8 cellular contexts compared by ENCODE assay signal in the genomic region with DNA sequence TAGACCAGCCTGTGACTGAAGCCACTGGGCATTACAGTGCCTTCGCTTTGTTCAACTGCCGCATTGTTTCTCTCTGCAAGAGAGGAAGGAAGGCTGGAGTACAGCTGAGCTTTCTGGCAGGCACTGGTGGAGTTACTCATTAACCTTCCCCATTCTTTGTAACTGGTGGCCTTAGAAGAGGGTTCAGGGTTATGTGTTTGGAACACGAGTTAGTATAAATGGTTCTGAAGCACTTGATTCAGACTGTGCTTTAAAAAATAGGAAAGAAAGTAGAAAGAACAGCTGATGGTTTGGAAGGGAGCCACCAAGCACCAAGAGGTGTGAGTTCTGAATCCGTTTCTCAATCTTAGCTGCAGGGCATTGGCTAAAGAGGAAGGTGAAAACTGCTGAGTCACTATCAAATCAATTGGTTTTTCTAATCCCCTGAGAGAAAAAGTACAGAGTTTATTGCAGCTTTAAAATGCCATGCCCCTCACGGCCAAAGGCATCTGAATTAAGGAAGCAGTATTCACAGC. TPM values are rescaled to one million over a fixed set of nuclear protein-coding genes. Genes with fewer than 3 reads are reported as not detected.
DNase-seq lines count a peak whose midpoint lies in the region; ATAC-seq and TF ChIP-seq lines count a peak whose summit lies in the region.

No MANE protein-coding gene starts in this region.

- no peak overlapping the region for H3K9ac ChIP-seq in SK-N-SH
- peak overlapping the region; percentile 2; the same call in 1 of the 2 replicates for H3K9ac ChIP-seq in PC-3 (ENCODE audit: low read length)
- peak overlapping the region; percentile 21 for H3K9ac ChIP-seq in endocrine pancreas (ENCODE audit: control insufficient read depth, insufficient read depth, low read length)

- H3K36me3 Mint-ChIP-seq in T-helper 2 cell treated with Interferon-gamma antibody and Interleukin-4, amounts not matched to agents 5 μg/mL and 100 μg/mL, for 36 hours (ENCODE audit: low read depth): no peaks in the 10 kb centered on the region

- TF ChIP-seq CTCF in SK-N-SH (IDR thresholded peaks at IDR 0.05) (no peak), PC-3 (conservative IDR thresholded peaks at IDR 0.05; ENCODE audit: low read depth, low read length) (no peak)

- H3K4me3 Mint-ChIP-seq in T-helper 2 cell treated with Interferon-gamma antibody and Interleukin-4, amounts not matched to agents 5 μg/mL and 100 μg/mL, for 36 hours: no peak overlapping the region

- peaks cover 2% of the 10 kb centered on the region for H3K27me3 Mint-ChIP-seq in T-helper 2 cell treated with Interferon-gamma antibody and Interleukin-4, amounts not matched to agents 5 μg/mL and 100 μg/mL, for 36 hours (ENCODE audit: low read depth)

- H3K27ac Mint-ChIP-seq in T-helper 2 cell treated with Interferon-gamma antibody and Interleukin-4, amounts not matched to agents 5 μg/mL and 100 μg/mL, for 36 hours: no peak overlapping the region

- H3K9me2 ChIP-seq in SK-N-SH (no peaks in the 10 kb centered on the region), PC-3 (replicated peaks; ENCODE audit: low read length) (no peaks in the 10 kb centered on the region)

- 61% methylated on average over 5 of the region's 5 CpGs for WGBS in SK-N-SH (ENCODE audit: low lambda C conversion rate)
- 62 to 77% methylated on average over 3 to 4 of the region's 5 CpGs for WGBS in mesodermal cell (ENCODE audit: insufficient coverage in 2 of 2), 2 experiments

- H3K36me3 ChIP-seq in SK-N-SH (replicated peaks in 1 of 2; ENCODE audit: control insufficient read depth in 1 of 2, insufficient read depth in 2 of 2, low read length in 1 of 2): no peaks in the 10 kb centered on the region
- no peaks in the 10 kb centered on the region for H3K36me3 ChIP-seq in PC-3 (ENCODE audit: low read depth, low read length)
- no peaks in the 10 kb centered on the region for H3K36me3 ChIP-seq in endocrine pancreas (ENCODE audit: control insufficient read depth, insufficient read depth, low read length)
- H3K36me3 ChIP-seq in mesodermal cell (ENCODE audit: control insufficient read depth, insufficient read depth, low read length): no peaks in the 10 kb centered on the region

- H3K4me3 ChIP-seq in SK-N-SH (ENCODE audit: low read depth in 2 of 2, low read length in 1 of 2) (no peak overlapping the region), PC-3 (ENCODE audit: low read length) (0 out of 2 replicates have a peak overlapping the region, but pooled peaks have one; percentile 11), endocrine pancreas (ENCODE audit: control insufficient read depth, insufficient read depth, low read length) (peak overlapping the region; percentile 67), mesodermal cell (ENCODE audit: extremely low read depth, insufficient read depth, low read length, poor library complexity, severe bottlenecking) (no peak overlapping the region)

- no peak for TF ChIP-seq EP300 in SK-N-SH (IDR thresholded peaks at IDR 0.05; ENCODE audit: borderline replicate concordance in 1 of 2, low read depth in 1 of 2, low read length in 1 of 2)

- H4K20me1 ChIP-seq in SK-N-SH (ENCODE audit: insufficient read depth): no peaks in the 10 kb centered on the region
- H4K20me1 ChIP-seq in PC-3 (ENCODE audit: low read length): no peaks in the 10 kb centered on the region

- H2AFZ ChIP-seq in SK-N-SH (ENCODE audit: low read depth) (no peak overlapping the region), PC-3 (ENCODE audit: low read length) (peak overlapping the region; percentile 69)

- DNase-seq in SK-N-SH (no peak), PC-3 (peak; percentile 58), NCI-H524 treated with DMSO at 0.1 percent for 48 hours (lab: John Stamatoyannopoulos, UW) (no peak)
- DNase-seq in T-helper 2 cell treated with Interferon-gamma antibody and Interleukin-4, amounts not matched to agents 5 μg/mL and 100 μg/mL, for 36 hours (ENCODE audit: low spot score): no peak

- H3K79me2 ChIP-seq in SK-N-SH (ENCODE audit: insufficient read depth) (no peaks in the 10 kb centered on the region), PC-3 (ENCODE audit: low read length) (no peaks in the 10 kb centered on the region)

- peaks cover 3 to 18% of the 10 kb centered on the region in 2 experiments; a peak in 3 of 4 replicates for H3K4me1 ChIP-seq in SK-N-SH (ENCODE audit: control insufficient read depth in 1 of 2, insufficient read depth in 2 of 2, low read depth in 1 of 2, low read length in 1 of 2)
- peaks cover 26% of the 10 kb centered on the region for H3K4me1 ChIP-seq in PC-3 (ENCODE audit: insufficient read depth, low read length)
- peaks cover 17% of the 10 kb centered on the region for H3K4me1 ChIP-seq in endocrine pancreas (ENCODE audit: control insufficient read depth, insufficient read depth, low read length)
- H3K4me1 ChIP-seq in mesodermal cell (ENCODE audit: control insufficient read depth, insufficient read depth, low read length, poor library complexity, severe bottlenecking): peaks cover 5% of the 10 kb centered on the region

- intact Hi-C loops in PC-3 (cut with micrococcal nuclease): no loop called here

- no peaks in the 10 kb centered on the region for H3F3A ChIP-seq in SK-N-SH (replicated peaks; ENCODE audit: insufficient read depth)
- no peaks in the 10 kb centered on the region for H3F3A ChIP-seq in PC-3 (ENCODE audit: low read length, unreplicated experiment)

- peaks cover 12% of the 10 kb centered on the region for H3K4me1 Mint-ChIP-seq in T-helper 2 cell treated with Interferon-gamma antibody and Interleukin-4, amounts not matched to agents 5 μg/mL and 100 μg/mL, for 36 hours (ENCODE audit: low read depth)

- ATAC-seq in SK-N-SH treated with all-trans-retinoic acid at 6 μM for 48 hours (peak; percentile 34), HG03095 (IDR thresholded peaks at IDR 0.05; ENCODE audit: unreplicated experiment) (peak; percentile 83), PC-3 (peak; percentile 66)

- CTCF ChIA-PET in SK-N-SH (lab: Yijun Ruan, JAX): interaction anchor here (0.6 to 1.0 kb wide), 2 partner anchors 36 to 119 kb away, joined by 3 read pairs; no protein-coding TSS in a partner anchor
- CTCF ChIA-PET in PC-3 (lab: Charles Lee): no interaction called here

- H3K27ac ChIP-seq in SK-N-SH (ENCODE audit: low read depth in 2 of 2, low read length in 1 of 2) (peak overlapping the region in 1 of 2 experiments; percentile 22; a peak in 1 of 4 replicates), PC-3 (ENCODE audit: low read length) (peak overlapping the region; percentile 28), mesodermal cell (ENCODE audit: low read depth, low read length, severe bottlenecking) (peak overlapping the region; percentile 79)

- no peaks in the 10 kb centered on the region for H3K9me3 Mint-ChIP-seq in T-helper 2 cell treated with Interferon-gamma antibody and Interleukin-4, amounts not matched to agents 5 μg/mL and 100 μg/mL, for 36 hours

- no peak overlapping the region for H3K4me2 ChIP-seq in SK-N-SH
- H3K4me2 ChIP-seq in PC-3 (ENCODE audit: low read length): peak overlapping the region; percentile 50

- H3K9me3 ChIP-seq in SK-N-SH (no peaks in the 10 kb centered on the region), PC-3 (ENCODE audit: low read length) (no peaks in the 10 kb centered on the region), endocrine pancreas (ENCODE audit: control insufficient read depth, low read length) (no peaks in the 10 kb centered on the region), mesodermal cell (ENCODE audit: control insufficient read depth, low read length) (peaks cover 3% of the 10 kb centered on the region)

- POLR2A ChIA-PET in SK-N-SH (lab: Yijun Ruan, JAX): no interaction called here
- POLR2A ChIA-PET in PC-3 (lab: Charles Lee; ENCODE audit: unreplicated experiment): no interaction called here

- TF ChIP-seq RAD21 in SK-N-SH (IDR thresholded peaks at IDR 0.05; ENCODE audit: low read length): no peak

- no TSS peak for BruUV-seq in PC-3 (replicated peaks; lab: Mats Ljungman, UMichigan)

- H3K27me3 ChIP-seq in SK-N-SH (ENCODE audit: insufficient read depth): no peaks in the 10 kb centered on the region
- no peaks in the 10 kb centered on the region for H3K27me3 ChIP-seq in PC-3 (ENCODE audit: low read length)
- no peaks in the 10 kb centered on the region for H3K27me3 ChIP-seq in endocrine pancreas (ENCODE audit: control insufficient read depth, insufficient read depth, low read length)

TF ChIP-seq in SK-N-SH treated with all-trans-retinoic acid at 6 μM for 48 hours, 23 proteins besides CTCF, POLR2A, EP300 and RAD21 (continues in another document):
- TF ChIP-seq BACH2 (CRISPR knock-in tag; IDR thresholded peaks at IDR 0.05; ENCODE audit: borderline replicate concordance): no peak

TF ChIP-seq in SK-N-SH, 30 proteins besides CTCF, POLR2A, EP300 and RAD21:
- TF ChIP-seq GATA2 (CRISPR knock-in tag; IDR thresholded peaks at IDR 0.05): no peak
- no peak for TF ChIP-seq NRF1 (IDR thresholded peaks at IDR 0.05; ENCODE audit: low read depth, low read length)

RNA-seq across cellular contexts. Expression of a gene that starts 3.7 kb away (rescaled TPM):
- polyA plus RNA-seq in SK-N-SH (2012; rRNA removed): not detected in 2 replicates
- polyA plus RNA-seq in SK-N-SH (2012; cell fraction: cytosol; rRNA removed): not detected in 2 replicates
- polyA plus RNA-seq in SK-N-SH (2012; cell fraction: nucleus; rRNA removed): 0.25 and 0.43 TPM in 2 replicates
- total RNA-seq in PC-3 (2014; rRNA removed): 0.11 and 1.4 TPM in 2 replicates
- polyA plus RNA-seq in mesodermal cell (2013, experiment 1 of 2): not detected
- polyA plus RNA-seq in mesodermal cell (2013, experiment 2 of 2): not detected

Comparison
In these comparisons a context has a peak if more than half of its experiments do, and no peak if none do; other contexts are left out.
1. H3K4me3 ChIP-seq: peak in PC-3 (single experiment) and endocrine pancreas (single experiment); none in SK-N-SH (0 of 2) and mesodermal cell (single experiment).
2. Peak in every context shown above with its lines, with median percentiles within 50 percentile points of each other: ATAC-seq.